ENCODE assay signal across 17 cellular contexts in the genomic region with DNA sequence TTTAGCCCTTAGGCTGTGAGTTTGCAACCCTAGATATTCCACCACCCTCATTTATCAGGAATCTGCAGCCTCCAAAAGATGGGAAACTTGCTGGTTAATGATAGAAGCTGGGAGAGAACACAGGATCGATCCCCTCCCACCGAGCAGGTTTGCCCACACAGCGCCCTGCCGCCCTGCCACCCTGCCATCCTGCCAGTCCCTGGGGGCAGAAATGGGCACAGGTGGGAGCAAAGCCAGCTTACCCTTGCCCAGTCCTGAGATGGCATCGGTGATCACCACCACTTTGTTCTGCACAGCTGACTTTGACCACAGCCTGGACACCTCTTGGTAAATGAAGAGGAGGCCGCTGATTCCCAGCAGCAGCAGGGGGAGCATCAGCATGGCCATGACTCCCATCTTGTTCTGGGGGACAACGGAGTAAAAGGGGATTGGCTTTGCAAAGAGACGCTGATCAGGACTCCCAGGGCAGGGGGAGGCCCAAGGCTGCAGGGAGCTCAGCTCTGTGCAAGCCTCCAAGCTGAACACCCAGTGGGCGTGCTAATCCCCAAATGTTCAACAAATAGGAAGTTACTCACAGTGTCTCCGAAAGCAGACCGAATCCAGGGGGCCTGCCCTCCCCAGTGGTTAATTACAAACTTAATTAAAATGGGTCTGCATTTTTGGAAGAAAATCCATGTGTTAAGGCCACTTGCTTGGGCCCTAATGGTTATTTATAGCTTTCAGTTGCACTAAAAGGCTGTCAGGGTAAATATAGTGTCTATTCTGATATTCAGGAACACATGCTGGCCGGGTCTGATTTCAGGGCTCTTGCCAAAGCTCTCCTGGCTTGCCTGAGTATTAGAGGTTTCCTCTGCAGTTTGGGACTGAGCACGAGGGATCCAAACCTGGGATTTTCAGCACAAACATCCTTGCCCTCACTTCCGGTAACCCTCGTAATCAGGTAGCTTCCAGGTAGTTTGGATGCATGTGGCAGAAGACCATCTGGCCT. TPM values are rescaled to one million over a fixed set of nuclear protein-coding genes. Genes with fewer than 3 reads are reported as not detected.
"Had no signal": no experiment of that assay in that cellular context is flagged by ENCODE, and none has a peak within 500 bp of the region (broad histone marks: within the 10 kb centered on the region; RNA-seq: fewer than 3 reads in every experiment).

A gene with protein sequence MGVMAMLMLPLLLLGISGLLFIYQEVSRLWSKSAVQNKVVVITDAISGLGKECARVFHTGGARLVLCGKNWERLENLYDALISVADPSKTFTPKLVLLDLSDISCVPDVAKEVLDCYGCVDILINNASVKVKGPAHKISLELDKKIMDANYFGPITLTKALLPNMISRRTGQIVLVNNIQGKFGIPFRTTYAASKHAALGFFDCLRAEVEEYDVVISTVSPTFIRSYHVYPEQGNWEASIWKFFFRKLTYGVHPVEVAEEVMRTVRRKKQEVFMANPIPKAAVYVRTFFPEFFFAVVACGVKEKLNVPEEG (minus strand): TSS at position 704 of the 988 bp plus-strand sequence. CDS start 308 bp downstream, at position 396.

- H3K27ac ChIP-seq: epithelial cell of prostate, stomach, thoracic aorta, VCaP had no signal

- H3K4me3 Mint-ChIP-seq: activated CD8-positive, alpha-beta T cell treated with anti-CD3 and anti-CD28 coated beads for 36 hours; activated naive CD4-positive, alpha-beta T cell treated with anti-CD3 and anti-CD28 coated beads for 36 hours; effector memory CD8-positive, alpha-beta T cell; memory B cell; natural killer cell treated with Interleukin-12 subunit alpha and Interleukin-12 subunit beta and Interleukin-15 and Interleukin-18, amount 100 ng/mL, for 72 hours; T-cell had no signal

- H3K36me3 Mint-ChIP-seq: memory B cell; natural killer cell treated with Interleukin-12 subunit alpha and Interleukin-12 subunit beta and Interleukin-15 and Interleukin-18, amount 100 ng/mL, for 72 hours; T-cell had no signal

- ATAC-seq: activated CD8-positive, alpha-beta T cell treated with anti-CD3 and anti-CD28 coated beads for 36 hours; effector memory CD8-positive, alpha-beta T cell; natural killer cell treated with Interleukin-12 subunit alpha and Interleukin-12 subunit beta and Interleukin-15 and Interleukin-18, amount 100 ng/mL, for 72 hours; T-cell had no signal

- H3K4me3 ChIP-seq: stomach, thoracic aorta had no signal

- H3K27ac Mint-ChIP-seq: activated CD8-positive, alpha-beta T cell treated with anti-CD3 and anti-CD28 coated beads for 36 hours; activated naive CD4-positive, alpha-beta T cell treated with anti-CD3 and anti-CD28 coated beads for 36 hours; effector memory CD8-positive, alpha-beta T cell; memory B cell; natural killer cell treated with Interleukin-12 subunit alpha and Interleukin-12 subunit beta and Interleukin-15 and Interleukin-18, amount 100 ng/mL, for 72 hours; T-cell had no signal

- H3K9me3 ChIP-seq: stomach, thoracic aorta had no signal

- DNase-seq: activated CD4-positive, alpha-beta T cell treated with anti-CD3 and anti-CD28 coated beads for 4 hours; activated CD8-positive, alpha-beta memory T cell treated with anti-CD3 and anti-CD28 coated beads, Interleukin-2, amount 50 U/mL, for 4 hours; activated CD8-positive, alpha-beta T cell treated with anti-CD3 and anti-CD28 coated beads for 36 hours; activated naive CD4-positive, alpha-beta T cell treated with anti-CD3 and anti-CD28 coated beads for 36 hours; effector memory CD8-positive, alpha-beta T cell; stimulated activated CD4-positive, alpha-beta T cell treated with anti-CD3 and anti-CD28 coated beads, Interleukin-4, amount 100 ng/mL, for 4 hours; stomach; T-cell; T1000 had no signal

- H3K4me1 Mint-ChIP-seq: memory B cell, T-cell had no signal

- H3K36me3 ChIP-seq: stomach, thoracic aorta had no signal

- H3K9me3 Mint-ChIP-seq: activated CD8-positive, alpha-beta T cell treated with anti-CD3 and anti-CD28 coated beads for 36 hours; activated naive CD4-positive, alpha-beta T cell treated with anti-CD3 and anti-CD28 coated beads for 36 hours; effector memory CD8-positive, alpha-beta T cell; memory B cell; natural killer cell treated with Interleukin-12 subunit alpha and Interleukin-12 subunit beta and Interleukin-15 and Interleukin-18, amount 100 ng/mL, for 72 hours; T-cell had no signal

RNA-seq across cellular contexts. Expression of the gene that starts here (rescaled TPM):
- total RNA-seq: activated CD8-positive, alpha-beta T cell treated with anti-CD3 and anti-CD28 coated beads for 36 hours; activated naive CD4-positive, alpha-beta T cell treated with anti-CD3 and anti-CD28 coated beads for 36 hours; mucosa of gallbladder; natural killer cell treated with Interleukin-12 subunit alpha and Interleukin-12 subunit beta and Interleukin-15 and Interleukin-18, amount 100 ng/mL, for 72 hours; osteoblast; pulmonary artery endothelial cell; stomach; T-cell; thoracic aorta had no signal
- polyA plus RNA-seq: stomach had no signal
